ENCODE assay signal across 9 cellular contexts in genomic region chr5:151406322-151406947, GRCh38. TPM values are rescaled to one million over a fixed set of nuclear protein-coding genes. Genes with fewer than 3 reads are reported as not detected.
A peak's percentile ranks its signal among the peaks of the same experiment; 100 is the strongest.
DNase-seq lines count a peak whose midpoint lies in the region; ATAC-seq, FAIRE-seq and TF ChIP-seq lines count a peak whose summit lies in the region.
"Had no signal": no experiment of that assay in that cellular context is flagged by ENCODE, and none has a peak within 500 bp of the region (broad histone marks: within the 10 kb centered on the region; RNA-seq: fewer than 3 reads in every experiment).

No MANE protein-coding gene starts in this region.

- H4K20me1 ChIP-seq in KMS-11 (ENCODE audit: insufficient read depth) (no peaks in the 10 kb centered on the region), GM12878 (ENCODE audit: control insufficient read depth, insufficient read depth) (no peaks in the 10 kb centered on the region)

- H3K4me2 ChIP-seq in KMS-11 (no peak overlapping the region), GM12878 (ENCODE audit: control insufficient read depth, insufficient read depth) (no peak overlapping the region)

- no peaks in the 10 kb centered on the region for H3K4me1 ChIP-seq in KMS-11 (ENCODE audit: low read depth, poor library complexity, severe bottlenecking)
- no peaks in the 10 kb centered on the region for H3K4me1 ChIP-seq in GM12878 (ENCODE audit: control insufficient read depth, insufficient read depth, low read length)

- CTCF ChIA-PET in GM12878 (lab: Yijun Ruan, JAX): interaction anchor here (0.6 to 1.5 kb wide), 2 partner anchors 246 to 1296 kb away, joined by 3 to 4 read pairs; no protein-coding TSS in a partner anchor

- BruUV-seq in GM12878 (replicated peaks; lab: Mats Ljungman, UMichigan): no TSS peak

- peak; percentile 29; the same call in 1 of the 2 replicates for TF ChIP-seq CTCF in KMS-11 (conservative IDR thresholded peaks at IDR 0.05; ENCODE audit: low read depth, low read length)
- TF ChIP-seq CTCF in GM12878 (IDR thresholded peaks at IDR 0.05 in 2 of 3, conservative IDR thresholded peaks at IDR 0.05 in 1 of 3; ENCODE audit: control insufficient read depth in 2 of 3, extremely low read depth in 1 of 3, insufficient read depth in 1 of 3, low read depth in 3 of 3, low read length in 3 of 3): peak; percentile 24 to 60 (median 46)
- TF ChIP-seq CTCF in nephron (IDR thresholded peaks at IDR 0.05; ENCODE audit: unreplicated experiment in 3 of 3): peak; percentile 22 to 46 (median 29)

- RAD21 ChIA-PET in GM12878 (lab: Charles Lee; ENCODE audit: unreplicated experiment): no interaction called here

- H3K27me3 Mint-ChIP-seq in nephron (ENCODE audit: low read depth): peaks cover 8% of the 10 kb centered on the region

- no peaks in the 10 kb centered on the region for H3K27me3 ChIP-seq in KMS-11 (ENCODE audit: insufficient read depth, low read depth)
- no peaks in the 10 kb centered on the region; a peak in 1 of 4 replicates for H3K27me3 ChIP-seq in GM12878 (replicated peaks in 1 of 2; ENCODE audit: control insufficient read depth in 2 of 2, insufficient read depth in 2 of 2, low read length in 1 of 2)

- WGBS in GM12878 (ENCODE audit: insufficient coverage, insufficient replicate concordance, low lambda C conversion rate, missing lambda C conversion rate): 17% methylated on average over 8 of the region's 8 CpGs

- no peak overlapping the region for H3K27ac Mint-ChIP-seq in nephron

- no peak overlapping the region for H3K4me3 Mint-ChIP-seq in nephron

- SMC1A ChIA-PET in GM12878 (lab: Charles Lee; ENCODE audit: uncharacterized antibody, unreplicated experiment): no interaction called here

- FAIRE-seq in GM12878 (lab: Jason Lieb, UNC): no peak
- FAIRE-seq: colon had no signal

- intact Hi-C loops in GM12878 (cut with micrococcal nuclease; ENCODE audit: unreplicated experiment): no loop called here

- H3K4me1 Mint-ChIP-seq in nephron: peaks cover 6% of the 10 kb centered on the region

- ATAC-seq in GM12878: peak; percentile 60
- no peak for ATAC-seq in HG03565 (IDR thresholded peaks at IDR 0.05; ENCODE audit: unreplicated experiment)

- no peak for TF ChIP-seq RAD21 in GM12878 (IDR thresholded peaks at IDR 0.05; ENCODE audit: insufficient read depth, low read depth, low read length)

- H3K36me3 Mint-ChIP-seq in nephron (ENCODE audit: low read depth): no peaks in the 10 kb centered on the region

- no peaks in the 10 kb centered on the region for H3K9me3 ChIP-seq in GM12878 (replicated peaks; ENCODE audit: control insufficient read depth, insufficient read depth, low read length)

- TF ChIP-seq POLR2A in GM12878 (IDR thresholded peaks at IDR 0.05; ENCODE audit: low read depth, low read length): no peak

- DNase-seq in GF-D8 (lab: John Stamatoyannopoulos, UW) (peak; percentile 11), GM12878 (ENCODE audit: low read depth, low spot score) (no peak), GM19238 (ENCODE audit: insufficient read length, low spot score) (no peak), NCI-H128 (lab: John Stamatoyannopoulos, UW; ENCODE audit: unreplicated experiment) (no peak)
- no peak for DNase-seq in activated CD4-positive, CD25-positive, alpha-beta regulatory T cell (lab: John Stamatoyannopoulos, UW)

- TF ChIP-seq EP300 in GM12878 (IDR thresholded peaks at IDR 0.05; ENCODE audit: borderline replicate concordance in 1 of 2, control insufficient read depth in 1 of 2, low read depth in 2 of 2, low read length in 2 of 2): no peak

- H3K36me3 ChIP-seq in KMS-11 (ENCODE audit: insufficient read depth): no peaks in the 10 kb centered on the region
- H3K36me3 ChIP-seq in GM12878 (ENCODE audit: control insufficient read depth in 2 of 2, insufficient read depth in 2 of 2, low read length in 1 of 2): no peaks in the 10 kb centered on the region

- POLR2A ChIA-PET in GM12878 (lab: Charles Lee): no interaction called here

- H3K9ac ChIP-seq in KMS-11 (no peak overlapping the region), GM12878 (ENCODE audit: control insufficient read depth, insufficient read depth, low read length) (no peak overlapping the region)

- H2AFZ ChIP-seq in KMS-11 (ENCODE audit: low read depth) (no peak overlapping the region; the same call in 1 of the 2 replicates), GM12878 (ENCODE audit: control insufficient read depth, low read depth, low read length) (no peak overlapping the region)

- H3K9me3 Mint-ChIP-seq in nephron: peaks cover 20% of the 10 kb centered on the region

- in situ Hi-C loops in GM12878 (cut with MboI): no loop called here

- H3K4me3 ChIP-seq in KMS-11 (IDR thresholded peaks at IDR 0.05; ENCODE audit: insufficient read depth, low read depth, low read length) (no peak overlapping the region), GM12878 (no peak overlapping the region)

- H3K27ac ChIP-seq in KMS-11 (no peak overlapping the region), GM12878 (ENCODE audit: control insufficient read depth, insufficient read depth) (no peak overlapping the region)

- H3K79me2 ChIP-seq in KMS-11 (ENCODE audit: insufficient read depth, low read depth): no peaks in the 10 kb centered on the region
- H3K79me2 ChIP-seq in GM12878 (ENCODE audit: control insufficient read depth, insufficient read depth, low read length): no peaks in the 10 kb centered on the region

TF ChIP-seq in GM12878, 131 proteins besides CTCF, POLR2A, EP300 and RAD21 (continues in another document):
- TF ChIP-seq ZBTB11 (CRISPR knock-in tag; IDR thresholded peaks at IDR 0.05): no peak

RNA-seq across cellular contexts. Expression of gene SLC36A1, which starts 41.0 kb away (rescaled TPM):
- total RNA-seq in GM12878 (2013; cell fraction: nucleolus; rRNA removed): 9.4 TPM in 2 replicates
- total RNA-seq in GM12878 (2014; rRNA removed) (3.0 and 3.6 TPM in 2 replicates), GM12878 (2014; rRNA removed; fragmentation: Illumina TruSeq; extraction: Trizol) (2.3 and 2.8 TPM in 2 replicates), GM12878 (2021) (4.8 and 6.2 TPM in 2 replicates)
- polyA plus RNA-seq in GM12878 (2011; ENCODE audit: low read depth): 1.1 TPM
- polyA plus RNA-seq in GM12878 (2011; rRNA removed) (3.7 and 8.2 TPM in 2 replicates), GM12878 (2014; fragmentation: Illumina TruSeq; extraction: Trizol) (4.4 and 5.1 TPM in 2 replicates), GM12878 (2014; fragmentation: Nextera tagmentation; extraction: Ambion mirVana) (under 1 TPM; 0.50 to 0.66 TPM), GM12878 (2014; rRNA removed) (3.9 and 5.1 TPM in 2 replicates), GM12878 (2016; fragmentation: Nextera tagmentation; extraction: Ambion mirVana) (1 to 10 TPM; 3.0 to 4.1 TPM)
- polyA plus RNA-seq in GM12878 (2011; cell fraction: cytosol; rRNA removed): 5.1 and 6.0 TPM in 2 replicates
- polyA plus RNA-seq in GM12878 (2011; cell fraction: nucleus; rRNA removed): 18.5 and 21.1 TPM in 2 replicates
- polyA plus RNA-seq in GM12878 (2012): 1.5 and 1.8 TPM in 2 replicates
- 9.4 and 14.7 TPM in 2 replicates for polyA minus RNA-seq in GM12878 (2011; rRNA and poly(A)+ RNA removed)
- polyA minus RNA-seq in GM12878 (2011; cell fraction: cytosol; rRNA and poly(A)+ RNA removed): 1.6 and 2.8 TPM in 2 replicates
- 15.8 and 26.5 TPM in 2 replicates for polyA minus RNA-seq in GM12878 (2011; cell fraction: nucleus; rRNA and poly(A)+ RNA removed)

RNA-seq across cellular contexts. Expression of gene SLC36A2, which starts 59.1 kb away (rescaled TPM):
- total RNA-seq in GM12878 (2013; cell fraction: nucleolus; rRNA removed): not detected in 2 replicates
- total RNA-seq in GM12878 (2014; rRNA removed) (not detected in 2 replicates), GM12878 (2014; rRNA removed; fragmentation: Illumina TruSeq; extraction: Trizol) (not detected in 2 replicates), GM12878 (2021) (not detected in 2 replicates)
- polyA plus RNA-seq in GM12878 (2011; ENCODE audit: low read depth): not detected
- polyA plus RNA-seq in GM12878 (2011; rRNA removed) (not detected in 2 replicates), GM12878 (2014; fragmentation: Illumina TruSeq; extraction: Trizol) (not detected in 2 replicates), GM12878 (2014; fragmentation: Nextera tagmentation; extraction: Ambion mirVana) (not detected), GM12878 (2014; rRNA removed) (not detected in 2 replicates), GM12878 (2016; fragmentation: Nextera tagmentation; extraction: Ambion mirVana) (not detected)
- polyA plus RNA-seq in GM12878 (2011; cell fraction: cytosol; rRNA removed): not detected in 2 replicates
- polyA plus RNA-seq in GM12878 (2011; cell fraction: nucleus; rRNA removed): not detected in 2 replicates
- not detected in 2 replicates for polyA plus RNA-seq in GM12878 (2012)
- not detected in 2 replicates for polyA minus RNA-seq in GM12878 (2011; rRNA and poly(A)+ RNA removed)
- polyA minus RNA-seq in GM12878 (2011; cell fraction: cytosol; rRNA and poly(A)+ RNA removed): not detected in 2 replicates
- polyA minus RNA-seq in GM12878 (2011; cell fraction: nucleus; rRNA and poly(A)+ RNA removed): not detected in 2 replicates
